In the genomic region with DNA sequence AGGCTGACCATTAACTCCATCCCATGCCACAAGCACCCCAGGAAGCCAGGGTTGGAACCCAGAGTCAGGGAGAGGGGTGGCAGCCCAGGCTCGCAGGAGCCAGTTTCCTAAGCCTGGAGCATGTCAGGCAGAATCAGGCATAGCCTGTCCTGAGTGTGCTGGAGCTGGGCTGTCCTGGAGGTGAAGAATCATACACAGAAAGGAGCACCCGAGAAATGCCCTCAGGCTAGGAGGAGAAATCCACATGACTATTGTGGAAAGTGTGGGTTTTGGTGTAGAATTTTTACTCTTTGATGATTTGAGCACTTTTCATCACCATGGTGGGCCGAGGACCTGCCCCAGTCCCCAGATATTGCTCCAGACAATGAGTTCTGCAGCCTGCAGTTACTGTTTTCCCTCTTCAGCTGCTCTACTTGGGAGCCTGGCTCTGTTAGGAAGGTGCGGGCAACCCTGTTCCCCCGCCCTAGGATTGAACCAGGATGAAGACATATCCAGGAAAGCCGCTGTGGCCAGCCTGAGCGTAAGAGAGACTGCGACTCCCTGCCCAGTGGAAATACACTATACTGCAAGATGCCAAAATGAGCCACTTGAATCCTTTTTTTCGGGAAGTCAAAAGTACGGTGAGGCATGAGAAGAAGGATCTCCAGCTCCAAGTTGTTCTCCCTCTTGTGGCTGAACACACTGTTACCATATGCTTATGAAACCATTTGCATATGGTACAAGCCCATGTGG, we compare ENCODE assay signal across 19 cellular contexts. TPM values are rescaled to one million over a fixed set of nuclear protein-coding genes. Genes with fewer than 3 reads are reported as not detected.
A peak's percentile ranks its signal among the peaks of the same experiment; 100 is the strongest.
DNase-seq lines count a peak whose midpoint lies in the region; ATAC-seq and TF ChIP-seq lines count a peak whose summit lies in the region.
"Had no signal": no experiment of that assay in that cellular context is flagged by ENCODE, and none has a peak within 500 bp of the region (broad histone marks: within the 10 kb centered on the region; RNA-seq: fewer than 3 reads in every experiment).

No MANE protein-coding gene starts in this region.

- H3K27ac ChIP-seq in body of pancreas, result no peak overlapping the region
- H3K27ac ChIP-seq: heart left ventricle, uterus had no signal

- no peak overlapping the region for H3K4me3 Mint-ChIP-seq in activated CD8-positive, alpha-beta T cell treated with anti-CD3 and anti-CD28 coated beads, Interleukin-2, amount 10 ng/mL, durations not matched to agents 7 days and 5 days
- H3K4me3 Mint-ChIP-seq in activated CD8-positive, alpha-beta T cell treated with anti-CD3 and anti-CD28 coated beads for 36 hours, result no peak overlapping the region
- H3K4me3 Mint-ChIP-seq in type B pancreatic cell, result no peak overlapping the region
- H3K4me3 Mint-ChIP-seq: activated B cell treated with CpG ODN at 0.5 μM for 24 hours; activated T-cell treated with anti-CD3 and anti-CD28 coated beads, Interleukin-2, amount 50 U/mL, for 24 hours had no signal

- POLR2A ChIA-PET in activated CD8-positive, alpha-beta T cell treated with anti-CD3 and anti-CD28 coated beads, Interleukin-2, amount 10 ng/mL, durations not matched to agents 7 days and 5 days (lab: Charles Lee), result no interaction called here
- POLR2A ChIA-PET in activated CD8-positive, alpha-beta T cell treated with anti-CD3 and anti-CD28 coated beads for 36 hours (lab: Charles Lee), result no interaction called here

- no peaks in the 10 kb centered on the region for H3K9me3 ChIP-seq in body of pancreas
- H3K9me3 ChIP-seq: heart left ventricle, uterus had no signal

- H3K36me3 Mint-ChIP-seq in activated CD8-positive, alpha-beta T cell treated with anti-CD3 and anti-CD28 coated beads, Interleukin-2, amount 10 ng/mL, durations not matched to agents 7 days and 5 days (ENCODE audit: low read depth), result no peaks in the 10 kb centered on the region
- no peaks in the 10 kb centered on the region for H3K36me3 Mint-ChIP-seq in activated CD8-positive, alpha-beta T cell treated with anti-CD3 and anti-CD28 coated beads for 36 hours (ENCODE audit: low read depth)
- no peaks in the 10 kb centered on the region for H3K36me3 Mint-ChIP-seq in type B pancreatic cell

- H3K27ac Mint-ChIP-seq in activated CD8-positive, alpha-beta T cell treated with anti-CD3 and anti-CD28 coated beads, Interleukin-2, amount 10 ng/mL, durations not matched to agents 7 days and 5 days, result no peak overlapping the region
- H3K27ac Mint-ChIP-seq in activated CD8-positive, alpha-beta T cell treated with anti-CD3 and anti-CD28 coated beads for 36 hours, result no peak overlapping the region
- no peak overlapping the region for H3K27ac Mint-ChIP-seq in type B pancreatic cell
- H3K27ac Mint-ChIP-seq: activated B cell treated with CpG ODN at 0.5 μM for 24 hours; activated T-cell treated with anti-CD3 and anti-CD28 coated beads, Interleukin-2, amount 50 U/mL, for 24 hours had no signal

- DNase-seq in activated CD8-positive, alpha-beta T cell treated with anti-CD3 and anti-CD28 coated beads, Interleukin-2, amount 10 ng/mL, durations not matched to agents 7 days and 5 days, result peak; percentile 4
- DNase-seq in activated CD8-positive, alpha-beta T cell treated with anti-CD3 and anti-CD28 coated beads for 36 hours, result no peak
- DNase-seq in NCI-H2227 treated with DMSO at 0.1 percent for 48 hours (lab: John Stamatoyannopoulos, UW), result peak; percentile 16
- DNase-seq in fibroblast of gingiva (ENCODE audit: low read depth), result peak; percentile 56
- DNase-seq in type B pancreatic cell (ENCODE audit: extremely low spot score, unreplicated experiment), result no peak
- no peak for DNase-seq in NCI-H1092 (lab: John Stamatoyannopoulos, UW)
- DNase-seq in nucleus accumbens (lab: John Stamatoyannopoulos, UW), result no peak
- DNase-seq in body of pancreas, result no peak
- DNase-seq: activated B cell treated with CpG ODN at 0.5 μM for 24 hours; activated T-cell treated with anti-CD3 and anti-CD28 coated beads, Interleukin-2, amount 50 U/mL, for 24 hours; AML-193; amygdala; heart left ventricle; NCI-H1417 treated with DMSO at 0.1 percent for 48 hours; NCI-H524 treated with DMSO at 0.1 percent for 48 hours; occipital lobe; Right ventricle myocardium superior; uterus had no signal

- H3K27me3 Mint-ChIP-seq in activated CD8-positive, alpha-beta T cell treated with anti-CD3 and anti-CD28 coated beads, Interleukin-2, amount 10 ng/mL, durations not matched to agents 7 days and 5 days (ENCODE audit: low read depth), result peaks cover 33% of the 10 kb centered on the region
- H3K27me3 Mint-ChIP-seq in activated CD8-positive, alpha-beta T cell treated with anti-CD3 and anti-CD28 coated beads for 36 hours, result peaks cover 23% of the 10 kb centered on the region
- H3K27me3 Mint-ChIP-seq in type B pancreatic cell, result peaks cover 12% of the 10 kb centered on the region
- H3K27me3 Mint-ChIP-seq: activated B cell treated with CpG ODN at 0.5 μM for 24 hours had no signal

- no peaks in the 10 kb centered on the region for H3K36me3 ChIP-seq in body of pancreas (replicated peaks in 1 of 2; ENCODE audit: insufficient read depth in 1 of 2, low read depth in 2 of 2)
- H3K36me3 ChIP-seq: heart left ventricle, uterus had no signal

- intact Hi-C loops in activated CD8-positive, alpha-beta T cell treated with anti-CD3 and anti-CD28 coated beads for 36 hours (cut with micrococcal nuclease), result loop anchor here (10.0 kb wide), 1 partner anchor 327 kb away; no protein-coding TSS in a partner anchor
- intact Hi-C loops in body of pancreas (cut with DNase I), result loop anchor here (10.0 kb wide), 1 partner anchor 317 kb away; the partner anchor contains the start of gene CHCT1

- H3K4me1 Mint-ChIP-seq in activated CD8-positive, alpha-beta T cell treated with anti-CD3 and anti-CD28 coated beads, Interleukin-2, amount 10 ng/mL, durations not matched to agents 7 days and 5 days (ENCODE audit: low read depth), result peaks cover 10% of the 10 kb centered on the region
- peaks cover 10% of the 10 kb centered on the region for H3K4me1 Mint-ChIP-seq in activated CD8-positive, alpha-beta T cell treated with anti-CD3 and anti-CD28 coated beads for 36 hours (ENCODE audit: low read depth)
- H3K4me1 Mint-ChIP-seq in type B pancreatic cell (ENCODE audit: unreplicated experiment), result no peaks in the 10 kb centered on the region

- TF ChIP-seq CTCF in activated CD8-positive, alpha-beta T cell treated with anti-CD3 and anti-CD28 coated beads for 36 hours (IDR thresholded peaks at IDR 0.05), result no peak
- TF ChIP-seq CTCF in type B pancreatic cell (conservative IDR thresholded peaks at IDR 0.05) (peak; percentile 27), body of pancreas (IDR thresholded peaks at IDR 0.05) (no peak)

- H3K9me3 Mint-ChIP-seq in activated CD8-positive, alpha-beta T cell treated with anti-CD3 and anti-CD28 coated beads, Interleukin-2, amount 10 ng/mL, durations not matched to agents 7 days and 5 days (ENCODE audit: insufficient read depth), result no peaks in the 10 kb centered on the region
- H3K9me3 Mint-ChIP-seq in activated CD8-positive, alpha-beta T cell treated with anti-CD3 and anti-CD28 coated beads for 36 hours, result no peaks in the 10 kb centered on the region
- no peaks in the 10 kb centered on the region for H3K9me3 Mint-ChIP-seq in type B pancreatic cell
- H3K9me3 Mint-ChIP-seq: activated B cell treated with CpG ODN at 0.5 μM for 24 hours; activated T-cell treated with anti-CD3 and anti-CD28 coated beads, Interleukin-2, amount 50 U/mL, for 24 hours had no signal

- ATAC-seq in activated CD8-positive, alpha-beta T cell treated with anti-CD3 and anti-CD28 coated beads, Interleukin-2, amount 10 ng/mL, durations not matched to agents 7 days and 5 days, result no peak
- ATAC-seq in activated CD8-positive, alpha-beta T cell treated with anti-CD3 and anti-CD28 coated beads for 36 hours, result no peak
- no peak for ATAC-seq in body of pancreas
- ATAC-seq: heart left ventricle had no signal

- H3K4me1 ChIP-seq in body of pancreas, result no peaks in the 10 kb centered on the region
- H3K4me1 ChIP-seq: uterus had no signal

- no peak overlapping the region for H3K4me3 ChIP-seq in body of pancreas
- H3K4me3 ChIP-seq: heart left ventricle, uterus had no signal

- no peak for TF ChIP-seq POLR2A in body of pancreas (IDR thresholded peaks at IDR 0.05)

- WGBS in body of pancreas, 2 donors, result 76 to 84% methylated on average over 10 of the region's 10 CpGs

- no peaks in the 10 kb centered on the region for H3K27me3 ChIP-seq in body of pancreas
- H3K27me3 ChIP-seq: heart left ventricle, uterus had no signal

- CTCF ChIA-PET in activated CD8-positive, alpha-beta T cell treated with anti-CD3 and anti-CD28 coated beads, Interleukin-2, amount 10 ng/mL, durations not matched to agents 7 days and 5 days (lab: Charles Lee), result no interaction called here
- CTCF ChIA-PET in activated CD8-positive, alpha-beta T cell treated with anti-CD3 and anti-CD28 coated beads for 36 hours (lab: Charles Lee), result no interaction called here

RNA-seq across cellular contexts. Expression of gene HEATR6, which starts 29.0 kb away (rescaled TPM):
- 10 to 100 TPM; 18.3 to 20.1 TPM for total RNA-seq in activated CD8-positive, alpha-beta T cell treated with anti-CD3 and anti-CD28 coated beads, Interleukin-2, amount 10 ng/mL, durations not matched to agents 7 days and 5 days
- total RNA-seq in activated CD8-positive, alpha-beta T cell treated with anti-CD3 and anti-CD28 coated beads for 36 hours, result 10 to 100 TPM; 27.7 to 29.0 TPM
- total RNA-seq in type B pancreatic cell (ENCODE audit: low replicate concordance) (25.1 and 28.8 TPM in 2 replicates), body of pancreas (1 to 10 TPM; 2.3 to 9.1 TPM)

RNA-seq across cellular contexts. Expression of gene CA4, which starts 42.1 kb away (rescaled TPM):
- not detected for total RNA-seq in activated CD8-positive, alpha-beta T cell treated with anti-CD3 and anti-CD28 coated beads, Interleukin-2, amount 10 ng/mL, durations not matched to agents 7 days and 5 days
- total RNA-seq in activated CD8-positive, alpha-beta T cell treated with anti-CD3 and anti-CD28 coated beads for 36 hours, result not detected
- total RNA-seq in type B pancreatic cell (ENCODE audit: low replicate concordance), result 11.4 and 21.1 TPM in 2 replicates
- total RNA-seq in body of pancreas, result 10 to 100 TPM in 1 of 2 donors, 1 to 10 TPM in 1; 6.2 to 18.8 TPM
- total RNA-seq: activated B cell treated with CpG ODN at 0.5 μM for 24 hours, Daoy had no signal

Comparison
In these comparisons a context has a peak if more than half of its experiments do, and no peak if none do; other contexts are left out.
1. DNase-seq: peak in activated CD8-positive, alpha-beta T cell treated with anti-CD3 and anti-CD28 coated beads, Interleukin-2, amount 10 ng/mL, durations not matched to agents 7 days and 5 days (single experiment), NCI-H2227 treated with DMSO at 0.1 percent for 48 hours (single experiment) and fibroblast of gingiva (single experiment); none in activated CD8-positive, alpha-beta T cell treated with anti-CD3 and anti-CD28 coated beads for 36 hours (single experiment), type B pancreatic cell (single experiment), NCI-H1092 (single experiment), nucleus accumbens (0 of 56) and body of pancreas (0 of 4).
2. RNA of gene CA4, which starts 42.1 kb away (total RNA-seq): 6.2 to 18.8 TPM in body of pancreas and 11.4 to 21.1 TPM in type B pancreatic cell; not detected in activated CD8-positive, alpha-beta T cell treated with anti-CD3 and anti-CD28 coated beads, Interleukin-2, amount 10 ng/mL, durations not matched to agents 7 days and 5 days and not detected in activated CD8-positive, alpha-beta T cell treated with anti-CD3 and anti-CD28 coated beads for 36 hours; every median in the first group is over 4 times any median in the second.